29 cellular contexts compared by ENCODE assay signal in genomic region chr2:183204397-183204796, GRCh38.
"Had no signal": no experiment of that assay in that cellular context is flagged by ENCODE, and none has a peak within 500 bp of the region (broad histone marks: within the 10 kb centered on the region; RNA-seq: fewer than 3 reads in every experiment).

No MANE protein-coding gene starts in this region.

- H3K4me1 ChIP-seq: colonic mucosa, gastrocnemius medialis, neural progenitor cell, prostate gland, right atrium auricular region, stomach, thyroid gland, vagina had no signal

- H3K4me1 Mint-ChIP-seq: naive B cell; neural progenitor cell; stimulated activated effector memory CD8-positive, alpha-beta T cell treated with anti-CD3 and anti-CD28 coated beads, Interleukin-12 subunit alpha, Interleukin-12 subunit beta, amount 100 ng/mL, for 72 hours had no signal

- H3K9me3 ChIP-seq: colonic mucosa, gastrocnemius medialis, left lung, mucosa of descending colon, prostate gland, thyroid gland, vagina had no signal

- H3K9me3 Mint-ChIP-seq: natural killer cell treated with Interleukin-12 subunit alpha and Interleukin-12 subunit beta and Interleukin-15 and Interleukin-18, amount 100 ng/mL, for 72 hours; stimulated activated effector memory CD8-positive, alpha-beta T cell treated with anti-CD3 and anti-CD28 coated beads, Interleukin-12 subunit alpha, Interleukin-12 subunit beta, amount 100 ng/mL, for 72 hours had no signal

- DNase-seq: colonic mucosa; effector CD8-positive, alpha-beta T cell; erythroblast; gastrocnemius medialis; head of caudate nucleus; kidney; left cardiac atrium; left lung; mesenchymal stem cell; mucosa of descending colon; naive B cell; stimulated activated CD4-positive, alpha-beta T cell treated with anti-CD3 and anti-CD28 coated beads, Interleukin-12 subunit alpha, Interleukin-12 subunit beta, amount 100 ng/mL, for 4 hours; stimulated activated CD4-positive, alpha-beta T cell treated with anti-CD3 and anti-CD28 coated beads, Interleukin-1b, Interleukin-23, amount 100 ng/mL, for 48 hours; stimulated activated CD4-positive, alpha-beta T cell treated with anti-CD3 and anti-CD28 coated beads, Interleukin-4, amount 100 ng/mL, for 1 hour; stimulated activated naive CD4-positive, alpha-beta T cell treated with Interleukin-2 at 50 U/mL for 16 hours; stomach; thyroid gland; trophoblast cell had no signal

- H3K36me3 Mint-ChIP-seq: natural killer cell treated with Interleukin-12 subunit alpha and Interleukin-12 subunit beta and Interleukin-15 and Interleukin-18, amount 100 ng/mL, for 72 hours; stimulated activated effector memory CD8-positive, alpha-beta T cell treated with anti-CD3 and anti-CD28 coated beads, Interleukin-12 subunit alpha, Interleukin-12 subunit beta, amount 100 ng/mL, for 72 hours had no signal

- FAIRE-seq: endometrium, kidney had no signal

- H3K27ac ChIP-seq: colonic mucosa, gastrocnemius medialis, left lung, neural progenitor cell, prostate gland, right atrium auricular region, stomach, thyroid gland, vagina had no signal

- ATAC-seq: gastrocnemius medialis; left cardiac atrium; left lung; mucosa of descending colon; natural killer cell treated with Interleukin-12 subunit alpha and Interleukin-12 subunit beta and Interleukin-15 and Interleukin-18, amount 100 ng/mL, for 72 hours; sciatic nerve; stimulated activated effector memory CD8-positive, alpha-beta T cell treated with anti-CD3 and anti-CD28 coated beads, Interleukin-12 subunit alpha, Interleukin-12 subunit beta, amount 100 ng/mL, for 72 hours had no signal

- H3K27me3 ChIP-seq: colonic mucosa, gastrocnemius medialis, left lung, neural progenitor cell, right atrium auricular region, stomach, thyroid gland, vagina had no signal

- H3K36me3 ChIP-seq: colonic mucosa, gastrocnemius medialis, left lung, neural progenitor cell, prostate gland, right atrium auricular region, thyroid gland, vagina had no signal

- H3K4me3 ChIP-seq: colonic mucosa, gastrocnemius medialis, left lung, mucosa of descending colon, neural progenitor cell, prostate gland, right atrium auricular region, smooth muscle cell, stomach, thyroid gland, vagina had no signal

- H3K27ac Mint-ChIP-seq: dendritic cell treated with granulocyte-macrophage colony-stimulating factor and Interleukin-4, amounts not matched to agents 40 ng/mL and 50 ng/mL, for 4 days; mesothelial cell of epicardium; naive B cell; natural killer cell treated with Interleukin-12 subunit alpha and Interleukin-12 subunit beta and Interleukin-15 and Interleukin-18, amount 100 ng/mL, for 72 hours; neural progenitor cell; stimulated activated effector memory CD8-positive, alpha-beta T cell treated with anti-CD3 and anti-CD28 coated beads, Interleukin-12 subunit alpha, Interleukin-12 subunit beta, amount 100 ng/mL, for 72 hours had no signal

- H3K9ac ChIP-seq: neural progenitor cell had no signal

- H3K4me3 Mint-ChIP-seq: dendritic cell treated with granulocyte-macrophage colony-stimulating factor and Interleukin-4, amounts not matched to agents 40 ng/mL and 50 ng/mL, for 4 days; mesothelial cell of epicardium; naive B cell; natural killer cell treated with Interleukin-12 subunit alpha and Interleukin-12 subunit beta and Interleukin-15 and Interleukin-18, amount 100 ng/mL, for 72 hours; neural progenitor cell; stimulated activated effector memory CD8-positive, alpha-beta T cell treated with anti-CD3 and anti-CD28 coated beads, Interleukin-12 subunit alpha, Interleukin-12 subunit beta, amount 100 ng/mL, for 72 hours had no signal

- H3K27me3 Mint-ChIP-seq: dendritic cell treated with granulocyte-macrophage colony-stimulating factor and Interleukin-4, amounts not matched to agents 40 ng/mL and 50 ng/mL, for 4 days; naive B cell; natural killer cell treated with Interleukin-12 subunit alpha and Interleukin-12 subunit beta and Interleukin-15 and Interleukin-18, amount 100 ng/mL, for 72 hours had no signal
